20 cellular contexts compared by ENCODE assay signal in the genomic region with DNA sequence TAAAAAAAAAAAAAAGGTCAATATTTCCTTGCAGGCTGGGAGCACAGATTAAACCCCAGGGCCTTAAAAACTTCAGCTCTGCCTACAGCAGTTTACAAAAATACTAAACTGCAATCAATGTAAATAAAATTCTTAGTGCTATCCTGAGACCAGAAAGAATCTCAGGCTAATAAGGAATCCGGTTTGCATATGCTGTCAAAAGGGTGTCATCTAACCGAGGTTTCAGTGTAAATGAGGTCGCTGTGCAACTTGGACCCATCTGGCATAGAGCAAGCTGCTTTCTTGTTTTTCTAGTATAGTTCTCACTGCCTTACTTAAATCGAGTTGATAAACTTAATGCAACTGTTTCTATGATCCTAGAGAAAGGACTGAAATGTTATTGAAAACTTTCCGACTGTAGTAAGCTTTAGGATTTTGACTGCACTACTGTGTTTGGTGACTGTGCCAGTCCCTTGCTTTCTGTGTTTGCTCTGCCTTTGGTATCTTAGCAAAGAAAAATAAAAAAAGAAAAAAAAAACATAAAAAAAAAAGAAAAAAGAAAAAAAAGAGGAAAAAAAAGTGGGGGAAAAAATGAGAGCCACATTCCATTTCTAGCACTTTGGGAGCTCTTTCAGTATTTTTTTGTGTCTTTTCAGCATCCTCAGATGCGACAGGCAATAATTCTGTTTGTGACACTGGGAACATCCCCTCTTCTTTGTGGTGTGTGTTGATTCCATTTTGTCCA.
A peak's percentile ranks its signal among the peaks of the same experiment; 100 is the strongest.
DNase-seq lines count a peak whose midpoint lies in the region; FAIRE-seq and TF ChIP-seq lines count a peak whose summit lies in the region.
"Had no signal": no experiment of that assay in that cellular context is flagged by ENCODE, and none has a peak within 500 bp of the region (broad histone marks: within the 10 kb centered on the region; RNA-seq: fewer than 3 reads in every experiment).

No MANE protein-coding gene starts in this region.

- DNase-seq in D721Med (ENCODE audit: insufficient read length, low spot score) (no peak), SJCRH30 (peak in 1 of 2 experiments; percentile 56), mesothelial cell of epicardium (ENCODE audit: low spot score in 2 of 2, unreplicated experiment in 2 of 2) (no peak), activated T-cell treated with anti-CD3 and anti-CD28 coated beads for 4 hours (no peak), MG63 (no peak), OCI-LY7 (ENCODE audit: low spot score) (no peak), T-helper 9 cell (no peak)
- DNase-seq: 8988T; Calu3; CD4-positive, CD25-positive, alpha-beta regulatory T cell; DND-41; GDM1; GOT3; H9 had no signal

- no peak overlapping the region for H3K4me3 Mint-ChIP-seq in mesothelial cell of epicardium
- H3K4me3 Mint-ChIP-seq: CD4-positive, CD25-positive, alpha-beta regulatory T cell; H9 had no signal

- H3K27me3 ChIP-seq in KMS-11 (ENCODE audit: insufficient read depth, low read depth) (no peaks in the 10 kb centered on the region), SJCRH30 (no peaks in the 10 kb centered on the region), MG63 (peaks cover 20% of the 10 kb centered on the region)
- H3K27me3 ChIP-seq: BLaER1 treated with 17β-estradiol and CSF1 and Interleukin-3, amounts not matched to agents 10 nM and 100 nM had no signal

- H3K9ac ChIP-seq in KMS-11: peak overlapping the region; percentile 50
- H3K9ac ChIP-seq: BLaER1 treated with 17β-estradiol and CSF1 and Interleukin-3, amounts not matched to agents 10 nM and 100 nM had no signal

- H3K79me2 ChIP-seq in KMS-11 (ENCODE audit: insufficient read depth, low read depth): no peaks in the 10 kb centered on the region
- no peaks in the 10 kb centered on the region for H3K79me2 ChIP-seq in OCI-LY7 (ENCODE audit: insufficient read depth, low read depth, low read length)

- POLR2A ChIA-PET in OCI-LY7 (lab: Charles Lee): no interaction called here

- no peaks in the 10 kb centered on the region for H4K20me1 ChIP-seq in KMS-11 (ENCODE audit: insufficient read depth)
- H4K20me1 ChIP-seq in OCI-LY7 (ENCODE audit: insufficient read depth, low read length): no peaks in the 10 kb centered on the region
- H4K20me1 ChIP-seq: BLaER1 treated with 17β-estradiol and CSF1 and Interleukin-3, amounts not matched to agents 10 nM and 100 nM had no signal

- BruUV-seq in OCI-LY7 (replicated peaks; lab: Mats Ljungman, UMichigan): no TSS peak

- peaks cover 28% of the 10 kb centered on the region for H3K27me3 Mint-ChIP-seq in mesothelial cell of epicardium (ENCODE audit: low read depth)

- no peaks in the 10 kb centered on the region for H3K9me3 ChIP-seq in SJCRH30 (replicated peaks)
- no peaks in the 10 kb centered on the region for H3K9me3 ChIP-seq in MG63
- no peaks in the 10 kb centered on the region for H3K9me3 ChIP-seq in OCI-LY7 (ENCODE audit: low read length)
- H3K9me3 ChIP-seq: BLaER1 treated with 17β-estradiol and CSF1 and Interleukin-3, amounts not matched to agents 10 nM and 100 nM had no signal

- H3K27ac ChIP-seq in KMS-11 (peak overlapping the region; percentile 73), SJCRH30 (peak overlapping the region; percentile 92), OCI-LY7 (ENCODE audit: low read depth, low read length, poor library complexity, severe bottlenecking) (no peak overlapping the region)
- H3K27ac ChIP-seq: BLaER1 treated with 17β-estradiol and CSF1 and Interleukin-3, amounts not matched to agents 10 nM and 100 nM had no signal

- H3K36me3 ChIP-seq in KMS-11 (ENCODE audit: insufficient read depth) (no peaks in the 10 kb centered on the region), SJCRH30 (no peaks in the 10 kb centered on the region), MG63 (no peaks in the 10 kb centered on the region), OCI-LY7 (ENCODE audit: insufficient read depth, low read length) (no peaks in the 10 kb centered on the region)
- H3K36me3 ChIP-seq: BLaER1 treated with 17β-estradiol and CSF1 and Interleukin-3, amounts not matched to agents 10 nM and 100 nM had no signal

- TF ChIP-seq CTCF in D721Med (IDR thresholded peaks at IDR 0.05; ENCODE audit: insufficient read depth, missing control alignments) (no peak), KMS-11 (conservative IDR thresholded peaks at IDR 0.05; ENCODE audit: low read depth, low read length) (no peak), mesothelial cell of epicardium (IDR thresholded peaks at IDR 0.05; ENCODE audit: unreplicated experiment) (no peak), OCI-LY7 (conservative IDR thresholded peaks at IDR 0.05; ENCODE audit: low read length) (no peak)

- CTCF ChIA-PET in OCI-LY7 (lab: Charles Lee; ENCODE audit: unreplicated experiment): no interaction called here

- no peak overlapping the region for H2AFZ ChIP-seq in KMS-11 (ENCODE audit: low read depth)
- H2AFZ ChIP-seq in OCI-LY7 (ENCODE audit: low read length): no peak overlapping the region

- peaks cover 5% of the 10 kb centered on the region for H3K4me1 ChIP-seq in KMS-11 (ENCODE audit: low read depth, poor library complexity, severe bottlenecking)
- H3K4me1 ChIP-seq in SJCRH30: peaks cover 25% of the 10 kb centered on the region
- no peaks in the 10 kb centered on the region for H3K4me1 ChIP-seq in OCI-LY7 (ENCODE audit: insufficient read depth, low read length, poor library complexity, severe bottlenecking)
- H3K4me1 ChIP-seq: BLaER1 treated with 17β-estradiol and CSF1 and Interleukin-3, amounts not matched to agents 10 nM and 100 nM had no signal

- H3K4me2 ChIP-seq in KMS-11: peak overlapping the region; percentile 64
- no peak overlapping the region for H3K4me2 ChIP-seq in OCI-LY7 (ENCODE audit: low read length)
- H3K4me2 ChIP-seq: BLaER1 treated with 17β-estradiol and CSF1 and Interleukin-3, amounts not matched to agents 10 nM and 100 nM had no signal

- intact Hi-C loops in OCI-LY7 (cut with micrococcal nuclease; ENCODE audit: unreplicated experiment): no loop called here

- H3K9me3 Mint-ChIP-seq in mesothelial cell of epicardium: no peaks in the 10 kb centered on the region
- H3K9me3 Mint-ChIP-seq: H9 had no signal

- no peaks in the 10 kb centered on the region for H3K9me2 ChIP-seq in OCI-LY7 (ENCODE audit: insufficient read depth, low read length)

- peak; percentile 60 for FAIRE-seq in D721Med (lab: Jason Lieb, UNC)
- FAIRE-seq: GM12892, GM19239, HepG2, HTR-8/SVneo had no signal

- H3K4me1 Mint-ChIP-seq in mesothelial cell of epicardium: peaks cover 8% of the 10 kb centered on the region
- H3K4me1 Mint-ChIP-seq: CD4-positive, CD25-positive, alpha-beta regulatory T cell had no signal

- H3K36me3 Mint-ChIP-seq in mesothelial cell of epicardium: no peaks in the 10 kb centered on the region
- H3K36me3 Mint-ChIP-seq: CD4-positive, CD25-positive, alpha-beta regulatory T cell had no signal

- peak overlapping the region; percentile 5 for H3K27ac Mint-ChIP-seq in mesothelial cell of epicardium
- H3K27ac Mint-ChIP-seq: CD4-positive, CD25-positive, alpha-beta regulatory T cell; H9 had no signal

- H3K4me3 ChIP-seq in KMS-11 (IDR thresholded peaks at IDR 0.05; ENCODE audit: insufficient read depth, low read depth, low read length) (no peak overlapping the region), SJCRH30 (peak overlapping the region; percentile 55; the same call in 1 of the 2 replicates), MG63 (no peak overlapping the region), OCI-LY7 (ENCODE audit: low read depth, low read length, poor library complexity, severe bottlenecking) (no peak overlapping the region)
- H3K4me3 ChIP-seq: BLaER1 treated with 17β-estradiol and CSF1 and Interleukin-3, amounts not matched to agents 10 nM and 100 nM had no signal
